In genomic region chr6:154510144-154510905, GRCh38 we compare ENCODE assay signal across 8 cellular contexts. TPM values are rescaled to one million over a fixed set of nuclear protein-coding genes. Genes with fewer than 3 reads are reported as not detected.
DNase-seq lines count a peak whose midpoint lies in the region; ATAC-seq and TF ChIP-seq lines count a peak whose summit lies in the region.

TSS of gene CNKSR3 (minus strand) at chr6:154510685. CDS start at chr6:154510114, 571 bp downstream.

- H3K9me3 Mint-ChIP-seq in activated T-cell treated with anti-CD3 and anti-CD28 coated beads, Interleukin-2, amount 50 U/mL, for 4 hours = no peaks in the 10 kb centered on the region
- peaks cover 0 to 4% (median 0%) of the 10 kb centered on the region in 11 donors for H3K9me3 Mint-ChIP-seq in naive thymus-derived CD4-positive, alpha-beta T cell

- H3K4me3 ChIP-seq in naive thymus-derived CD4-positive, alpha-beta T cell (ENCODE audit: low read length) = no peak within 1 kb of the TSS
- H3K4me3 ChIP-seq in thymus (ENCODE audit: low read length) = peak within 1 kb of the TSS; percentile 62

- 0 out of 2 replicates have a peak, but pooled peaks have one; percentile 2 for TF ChIP-seq CTCF in C4-2B (conservative IDR thresholded peaks at IDR 0.05)

- H3K27ac ChIP-seq in C4-2B = peak within 1 kb of the TSS; percentile 95
- no peak within 1 kb of the TSS for H3K27ac ChIP-seq in naive thymus-derived CD4-positive, alpha-beta T cell (ENCODE audit: low read depth, low read length)
- H3K27ac ChIP-seq in thymus (ENCODE audit: low read depth) = peak within 1 kb of the TSS; percentile 69

- no peaks in the 10 kb centered on the region for H3K4me1 ChIP-seq in naive thymus-derived CD4-positive, alpha-beta T cell (ENCODE audit: control insufficient read depth in 2 of 2, insufficient read depth in 2 of 2, low read length in 2 of 2)
- H3K4me1 ChIP-seq in thymus (ENCODE audit: control insufficient read depth, insufficient read depth, low read length) = peaks cover 8% of the 10 kb centered on the region

- no peaks in the 10 kb centered on the region for H3K36me3 ChIP-seq in naive thymus-derived CD4-positive, alpha-beta T cell (ENCODE audit: control insufficient read depth in 2 of 3, insufficient read depth in 3 of 3, low read length in 3 of 3)
- no peaks in the 10 kb centered on the region for H3K36me3 ChIP-seq in thymus (ENCODE audit: control insufficient read depth, insufficient read depth)

- no peaks in the 10 kb centered on the region for H3K27me3 ChIP-seq in naive thymus-derived CD4-positive, alpha-beta T cell (ENCODE audit: control insufficient read depth in 2 of 2, insufficient read depth in 2 of 2, low read length in 2 of 2)
- peaks cover 14% of the 10 kb centered on the region for H3K27me3 ChIP-seq in thymus (ENCODE audit: control insufficient read depth, insufficient read depth)

- ATAC-seq in GM19025 (IDR thresholded peaks at IDR 0.05; ENCODE audit: low read depth, unreplicated experiment) (peak; percentile 64), HG03139 (IDR thresholded peaks at IDR 0.05; ENCODE audit: unreplicated experiment) (peak; percentile 74)
- ATAC-seq in activated T-cell treated with anti-CD3 and anti-CD28 coated beads, Interleukin-2, amount 50 U/mL, for 4 hours = peak; percentile 73 to 74
- ATAC-seq in naive thymus-derived CD4-positive, alpha-beta T cell = peak; percentile 49

- H3K27ac Mint-ChIP-seq in naive thymus-derived CD4-positive, alpha-beta T cell = no peak within 1 kb of the TSS

- H3K4me3 Mint-ChIP-seq in activated T-cell treated with anti-CD3 and anti-CD28 coated beads, Interleukin-2, amount 50 U/mL, for 4 hours = peak within 1 kb of the TSS; percentile 71
- H3K4me3 Mint-ChIP-seq in naive thymus-derived CD4-positive, alpha-beta T cell = peak within 1 kb of the TSS; percentile 59 to 82 (median 76)

- intact Hi-C loops in naive thymus-derived CD4-positive, alpha-beta T cell (cut with micrococcal nuclease) = no loop called here

- DNase-seq in NCI-H2196 treated with DMSO at 0.1 percent for 48 hours (lab: John Stamatoyannopoulos, UW; ENCODE audit: unreplicated experiment) (peak; percentile 85), fibroblast of the conjunctiva (ENCODE audit: low read depth) (peak; percentile 90)
- no peak for DNase-seq in activated T-cell treated with anti-CD3 and anti-CD28 coated beads, Interleukin-2, amount 50 U/mL, for 4 hours
- peak in 1 of 9 donors; percentile 26 for DNase-seq in naive thymus-derived CD4-positive, alpha-beta T cell

- POLR2A ChIA-PET in naive thymus-derived CD4-positive, alpha-beta T cell (lab: Charles Lee) = no interaction called here

- no peaks in the 10 kb centered on the region for H3K9me3 ChIP-seq in naive thymus-derived CD4-positive, alpha-beta T cell (ENCODE audit: control insufficient read depth in 2 of 3, low read length in 3 of 3)
- H3K9me3 ChIP-seq in thymus (ENCODE audit: control insufficient read depth) = no peaks in the 10 kb centered on the region

- no peaks in the 10 kb centered on the region for H3K36me3 Mint-ChIP-seq in activated T-cell treated with anti-CD3 and anti-CD28 coated beads, Interleukin-2, amount 50 U/mL, for 4 hours (ENCODE audit: insufficient read depth)
- no peaks in the 10 kb centered on the region for H3K36me3 Mint-ChIP-seq in naive thymus-derived CD4-positive, alpha-beta T cell

- under 1% methylated on average over 86 of the region's 86 CpGs for WGBS in thymus

- CTCF ChIA-PET in naive thymus-derived CD4-positive, alpha-beta T cell (lab: Charles Lee) = no interaction called here

- H3K4me1 Mint-ChIP-seq in activated T-cell treated with anti-CD3 and anti-CD28 coated beads, Interleukin-2, amount 50 U/mL, for 4 hours (ENCODE audit: low read depth) = peaks cover 9% of the 10 kb centered on the region
- H3K4me1 Mint-ChIP-seq in naive thymus-derived CD4-positive, alpha-beta T cell = peaks cover 6 to 17% (median 13%) of the 10 kb centered on the region in 7 donors

- peaks cover 70% of the 10 kb centered on the region for H3K27me3 Mint-ChIP-seq in activated T-cell treated with anti-CD3 and anti-CD28 coated beads, Interleukin-2, amount 50 U/mL, for 4 hours (ENCODE audit: low read depth)
- H3K27me3 Mint-ChIP-seq in naive thymus-derived CD4-positive, alpha-beta T cell = peaks cover 45 to 70% (median 67%) of the 10 kb centered on the region in 5 donors

RNA-seq across cellular contexts. Expression of gene CNKSR3, which starts in this region (rescaled TPM):
- total RNA-seq in activated T-cell treated with anti-CD3 and anti-CD28 coated beads, Interleukin-2, amount 50 U/mL, for 4 hours = 1 to 10 TPM in 1 of 3 donors, under 1 TPM in 2; 0.08 to 1.3 (median 0.29) TPM
- total RNA-seq in naive thymus-derived CD4-positive, alpha-beta T cell = under 1 TPM in 2 of 5 experiments, not detected in 3; 0.16 to 0.17 TPM
- polyA plus RNA-seq in naive thymus-derived CD4-positive, alpha-beta T cell = under 1 TPM in 1 of 2 donors, not detected in 1; 0.01 TPM
- polyA plus RNA-seq in thymus = 8.2 TPM

Comparison
In these comparisons a context has a peak if more than half of its experiments do, and no peak if none do; other contexts are left out.
1. Peak in ATAC-seq in naive thymus-derived CD4-positive, alpha-beta T cell; RNA of the gene not detected or under 1 TPM.